Comparison of ENCODE assay signal across 1 cellular context in the genomic region with DNA sequence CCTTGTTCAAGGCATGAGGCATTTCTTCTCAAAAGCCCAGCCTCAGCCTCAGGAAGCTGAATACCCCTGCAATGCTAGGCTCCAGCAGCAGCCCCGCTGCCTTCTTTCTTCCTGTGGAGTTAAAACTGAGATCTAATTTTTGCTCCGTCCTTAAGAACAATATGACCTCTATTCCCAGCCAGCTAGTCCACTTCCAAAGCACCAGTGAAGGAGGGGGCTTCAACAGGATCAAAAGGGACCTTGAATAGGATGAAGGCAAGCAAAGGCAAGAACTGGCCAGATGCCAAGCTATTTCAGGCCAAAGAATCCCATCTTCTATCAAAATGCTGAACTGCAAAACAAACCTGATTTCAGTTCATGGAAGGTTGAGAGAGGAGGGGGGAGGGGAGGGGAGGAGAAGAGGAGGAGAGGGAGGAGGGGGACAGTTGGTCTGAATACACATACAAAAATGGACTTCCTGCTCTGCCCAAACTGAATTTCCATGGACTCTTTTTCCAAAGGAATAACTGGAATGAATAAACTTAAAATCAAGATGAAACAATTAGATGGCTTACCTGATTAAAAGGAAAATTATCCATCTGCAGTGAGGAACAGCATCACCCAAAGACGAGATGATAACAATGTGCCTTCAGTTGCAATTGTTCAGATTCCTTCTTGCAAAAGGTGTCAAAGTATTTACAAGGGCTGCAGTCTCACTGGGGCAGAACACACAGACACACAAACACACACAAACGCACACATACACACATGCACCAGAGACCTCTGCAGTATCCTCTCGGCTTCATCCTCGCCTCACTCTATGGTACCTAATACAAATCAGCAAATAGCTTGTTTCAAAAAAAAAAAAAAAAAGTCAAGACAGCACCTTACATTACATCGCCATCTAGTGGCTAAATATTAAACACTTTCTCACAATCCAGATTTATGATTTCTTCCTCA.
TF ChIP-seq lines count a peak whose summit lies in the region.

A gene (minus strand): TSS at position 804 of the 939 bp plus-strand sequence. CDS start 54,399 bp downstream, outside the sequence.

TF ChIP-seq in K562, 482 proteins besides CTCF, POLR2A, EP300 and RAD21 (continued from another document):
- TF ChIP-seq, protein P1, sequence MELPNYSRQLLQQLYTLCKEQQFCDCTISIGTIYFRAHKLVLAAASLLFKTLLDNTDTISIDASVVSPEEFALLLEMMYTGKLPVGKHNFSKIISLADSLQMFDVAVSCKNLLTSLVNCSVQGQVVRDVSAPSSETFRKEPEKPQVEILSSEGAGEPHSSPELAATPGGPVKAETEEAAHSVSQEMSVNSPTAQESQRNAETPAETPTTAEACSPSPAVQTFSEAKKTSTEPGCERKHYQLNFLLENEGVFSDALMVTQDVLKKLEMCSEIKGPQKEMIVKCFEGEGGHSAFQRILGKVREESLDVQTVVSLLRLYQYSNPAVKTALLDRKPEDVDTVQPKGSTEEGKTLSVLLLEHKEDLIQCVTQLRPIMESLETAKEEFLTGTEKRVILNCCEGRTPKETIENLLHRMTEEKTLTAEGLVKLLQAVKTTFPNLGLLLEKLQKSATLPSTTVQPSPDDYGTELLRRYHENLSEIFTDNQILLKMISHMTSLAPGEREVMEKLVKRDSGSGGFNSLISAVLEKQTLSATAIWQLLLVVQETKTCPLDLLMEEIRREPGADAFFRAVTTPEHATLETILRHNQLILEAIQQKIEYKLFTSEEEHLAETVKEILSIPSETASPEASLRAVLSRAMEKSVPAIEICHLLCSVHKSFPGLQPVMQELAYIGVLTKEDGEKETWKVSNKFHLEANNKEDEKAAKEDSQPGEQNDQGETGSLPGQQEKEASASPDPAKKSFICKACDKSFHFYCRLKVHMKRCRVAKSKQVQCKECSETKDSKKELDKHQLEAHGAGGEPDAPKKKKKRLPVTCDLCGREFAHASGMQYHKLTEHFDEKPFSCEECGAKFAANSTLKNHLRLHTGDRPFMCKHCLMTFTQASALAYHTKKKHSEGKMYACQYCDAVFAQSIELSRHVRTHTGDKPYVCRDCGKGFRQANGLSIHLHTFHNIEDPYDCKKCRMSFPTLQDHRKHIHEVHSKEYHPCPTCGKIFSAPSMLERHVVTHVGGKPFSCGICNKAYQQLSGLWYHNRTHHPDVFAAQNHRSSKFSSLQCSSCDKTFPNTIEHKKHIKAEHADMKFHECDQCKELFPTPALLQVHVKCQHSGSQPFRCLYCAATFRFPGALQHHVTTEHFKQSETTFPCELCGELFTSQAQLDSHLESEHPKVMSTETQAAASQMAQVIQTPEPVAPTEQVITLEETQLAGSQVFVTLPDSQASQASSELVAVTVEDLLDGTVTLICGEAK (IDR thresholded peaks at IDR 0.05), result peak; percentile 54; the same call in 1 of the 2 replicates
- TF ChIP-seq, protein P1 (CRISPR knock-in tag; IDR thresholded peaks at IDR 0.05), result no peak
- no peak for TF ChIP-seq CREBBP (IDR thresholded peaks at IDR 0.05; ENCODE audit: low read depth, low read length)
- no peak for TF ChIP-seq MEF2D (tag; conservative IDR thresholded peaks at IDR 0.05; ENCODE audit: low read depth)
- no peak for TF ChIP-seq NR2F6 (CRISPR knock-in tag; IDR thresholded peaks at IDR 0.05)
- TF ChIP-seq IFI16 (CRISPR knock-in tag; IDR thresholded peaks at IDR 0.05), result no peak
- TF ChIP-seq ZNF830 (CRISPR knock-in tag; IDR thresholded peaks at IDR 0.05), result no peak
- peak; percentile 48 for TF ChIP-seq SMC3 (conservative IDR thresholded peaks at IDR 0.05; ENCODE audit: insufficient read depth, low read depth, low read length)
- TF ChIP-seq ARID2 (IDR thresholded peaks at IDR 0.05), result 0 out of 2 replicates have a peak, but pooled peaks have one; percentile 31
- TF ChIP-seq ZNF445 (CRISPR knock-in tag; IDR thresholded peaks at IDR 0.05; ENCODE audit: low read depth), result no peak
- TF ChIP-seq SAP30 (IDR thresholded peaks at IDR 0.05; ENCODE audit: borderline replicate concordance, insufficient read depth, low read depth, low read length, poor library complexity, severe bottlenecking), result no peak
- no peak for TF ChIP-seq MBD2 (IDR thresholded peaks at IDR 0.05; ENCODE audit: borderline replicate concordance, low read depth)
TF ChIP-seq in K562: peak in this region for 6.
